In genomic region chr1:68003626-68004025, GRCh38 we compare ENCODE assay signal across 2 cellular contexts. TPM values are rescaled to one million over a fixed set of nuclear protein-coding genes. Genes with fewer than 3 reads are reported as not detected.
"Had no signal": no experiment of that assay in that cellular context is flagged by ENCODE, and none has a peak within 500 bp of the region (broad histone marks: within the 10 kb centered on the region; RNA-seq: fewer than 3 reads in every experiment).

No MANE protein-coding gene starts in this region.

RNA-seq across cellular contexts. Expression of gene DIRAS3, which starts 46.8 kb away (rescaled TPM):
- total RNA-seq: HepG2, HT-29 had no signal
